In genomic region chr12:14405407-14405806, GRCh38 we compare ENCODE assay signal across 8 cellular contexts. TPM values are rescaled to one million over a fixed set of nuclear protein-coding genes. Genes with fewer than 3 reads are reported as not detected.
DNase-seq lines count a peak whose midpoint lies in the region; ATAC-seq and TF ChIP-seq lines count a peak whose summit lies in the region.
"Not testable (repeated sequence)": the region's sequence is repeated elsewhere in the genome, so short reads cannot be mapped to it uniquely, and the experiment has no call there.

No MANE protein-coding gene starts in this region.

- not testable (repeated sequence) for ATAC-seq in CD8-positive, alpha-beta T cell; T-cell (replicated peaks in 1 of 4); activated CD8-positive, alpha-beta T cell treated with anti-CD3 and anti-CD28 coated beads for 36 hours; natural killer cell treated with Interleukin-12 subunit alpha and Interleukin-12 subunit beta and Interleukin-15 and Interleukin-18, amount 100 ng/mL, for 72 hours

- H3K9me3 ChIP-seq in CD8-positive, alpha-beta T cell (ENCODE audit: low read length), result not testable (repeated sequence)
- H3K9me3 ChIP-seq in endodermal cell (ENCODE audit: control insufficient read depth, low read length), result peaks cover 22% of the 10 kb centered on the region

- DNase-seq in CD8-positive, alpha-beta T cell; T-cell; activated CD8-positive, alpha-beta T cell treated with anti-CD3 and anti-CD28 coated beads for 36 hours; endodermal cell; natural killer cell treated with Interleukin-12 subunit alpha and Interleukin-12 subunit beta and Interleukin-15 and Interleukin-18, amount 100 ng/mL, for 72 hours (ENCODE audit: low spot score): not testable (repeated sequence)

- not testable (repeated sequence) for H3K9ac ChIP-seq in endodermal cell (ENCODE audit: extremely low read depth, low read length, poor library complexity, severe bottlenecking)

- not testable (repeated sequence) for H3K9me3 Mint-ChIP-seq in CD8-positive, alpha-beta T cell; T-cell; activated CD8-positive, alpha-beta T cell treated with anti-CD3 and anti-CD28 coated beads for 36 hours; activated naive CD4-positive, alpha-beta T cell treated with anti-CD3 and anti-CD28 coated beads, Interleukin-2, amount 50 U/mL, for 24 hours; natural killer cell treated with Interleukin-12 subunit alpha and Interleukin-12 subunit beta and Interleukin-15 and Interleukin-18, amount 100 ng/mL, for 72 hours; stimulated activated naive CD8-positive, alpha-beta T cell treated with anti-CD3 and anti-CD28 coated beads, Interleukin-15, Interleukin-2, amounts not matched to agents 100 ng/mL and 50 ng/mL, for 24 hours
- peaks cover 31 to 62% (median 52%) of the 10 kb centered on the region in 5 experiments for H3K9me3 Mint-ChIP-seq in brain
- peaks cover 15% of the 10 kb centered on the region for H3K9me3 Mint-ChIP-seq in endodermal cell

- CTCF ChIA-PET in CD8-positive, alpha-beta T cell (lab: Charles Lee); T-cell (lab: Charles Lee); activated CD8-positive, alpha-beta T cell treated with anti-CD3 and anti-CD28 coated beads for 36 hours (lab: Charles Lee): not testable (repeated sequence)

- H3K36me3 Mint-ChIP-seq in CD8-positive, alpha-beta T cell, result peaks cover 23% of the 10 kb centered on the region
- H3K36me3 Mint-ChIP-seq in T-cell (peaks cover 31% of the 10 kb centered on the region), brain (peaks cover 77% of the 10 kb centered on the region), endodermal cell (ENCODE audit: low read depth) (peaks cover 43% of the 10 kb centered on the region)
- H3K36me3 Mint-ChIP-seq in activated CD8-positive, alpha-beta T cell treated with anti-CD3 and anti-CD28 coated beads for 36 hours (ENCODE audit: low read depth), result peaks cover 49% of the 10 kb centered on the region
- H3K36me3 Mint-ChIP-seq in activated naive CD4-positive, alpha-beta T cell treated with anti-CD3 and anti-CD28 coated beads, Interleukin-2, amount 50 U/mL, for 24 hours, result peaks cover 13% of the 10 kb centered on the region
- not testable (repeated sequence) for H3K36me3 Mint-ChIP-seq in natural killer cell treated with Interleukin-12 subunit alpha and Interleukin-12 subunit beta and Interleukin-15 and Interleukin-18, amount 100 ng/mL, for 72 hours
- H3K36me3 Mint-ChIP-seq in stimulated activated naive CD8-positive, alpha-beta T cell treated with anti-CD3 and anti-CD28 coated beads, Interleukin-15, Interleukin-2, amounts not matched to agents 100 ng/mL and 50 ng/mL, for 24 hours (ENCODE audit: low read depth), result peaks cover 46% of the 10 kb centered on the region

- H3K36me3 ChIP-seq in CD8-positive, alpha-beta T cell (ENCODE audit: insufficient read depth, low read length); endodermal cell (ENCODE audit: control insufficient read depth, insufficient read depth, low read length): not testable (repeated sequence)

- WGBS in endodermal cell (ENCODE audit: insufficient coverage in 1 of 2, insufficient read length in 1 of 2), 2 experiments, result 88 to 100% methylated on average over 1 to 2 of the region's 2 CpGs

- not testable (repeated sequence) for H3K4me3 ChIP-seq in CD8-positive, alpha-beta T cell (ENCODE audit: low read depth, low read length); endodermal cell (ENCODE audit: low read length)

- H3K27ac Mint-ChIP-seq in CD8-positive, alpha-beta T cell, result peak overlapping the region; percentile 60
- peak overlapping the region; percentile 66 to 82 for H3K27ac Mint-ChIP-seq in T-cell
- H3K27ac Mint-ChIP-seq in activated CD8-positive, alpha-beta T cell treated with anti-CD3 and anti-CD28 coated beads for 36 hours, result peak overlapping the region; percentile 53
- H3K27ac Mint-ChIP-seq in activated naive CD4-positive, alpha-beta T cell treated with anti-CD3 and anti-CD28 coated beads, Interleukin-2, amount 50 U/mL, for 24 hours, result peak overlapping the region; percentile 17
- peak overlapping the region in 3 of 5 experiments; percentile 38 to 96 (median 95) for H3K27ac Mint-ChIP-seq in brain
- peak overlapping the region; percentile 41 for H3K27ac Mint-ChIP-seq in endodermal cell
- H3K27ac Mint-ChIP-seq in natural killer cell treated with Interleukin-12 subunit alpha and Interleukin-12 subunit beta and Interleukin-15 and Interleukin-18, amount 100 ng/mL, for 72 hours, result peak overlapping the region; percentile 58 to 84
- H3K27ac Mint-ChIP-seq in stimulated activated naive CD8-positive, alpha-beta T cell treated with anti-CD3 and anti-CD28 coated beads, Interleukin-15, Interleukin-2, amounts not matched to agents 100 ng/mL and 50 ng/mL, for 24 hours, result peak overlapping the region; percentile 6

- H3K4me3 Mint-ChIP-seq in CD8-positive, alpha-beta T cell; T-cell; activated CD8-positive, alpha-beta T cell treated with anti-CD3 and anti-CD28 coated beads for 36 hours; activated naive CD4-positive, alpha-beta T cell treated with anti-CD3 and anti-CD28 coated beads, Interleukin-2, amount 50 U/mL, for 24 hours; brain; endodermal cell; natural killer cell treated with Interleukin-12 subunit alpha and Interleukin-12 subunit beta and Interleukin-15 and Interleukin-18, amount 100 ng/mL, for 72 hours; stimulated activated naive CD8-positive, alpha-beta T cell treated with anti-CD3 and anti-CD28 coated beads, Interleukin-15, Interleukin-2, amounts not matched to agents 100 ng/mL and 50 ng/mL, for 24 hours: not testable (repeated sequence)

- not testable (repeated sequence) for TF ChIP-seq CTCF in CD8-positive, alpha-beta T cell (IDR thresholded peaks at IDR 0.05); activated CD8-positive, alpha-beta T cell treated with anti-CD3 and anti-CD28 coated beads for 36 hours (IDR thresholded peaks at IDR 0.05); brain (conservative IDR thresholded peaks at IDR 0.05); endodermal cell (conservative IDR thresholded peaks at IDR 0.05)

- H3K4me1 ChIP-seq in CD8-positive, alpha-beta T cell (ENCODE audit: insufficient read depth, low read length), result peaks cover 77% of the 10 kb centered on the region
- H3K4me1 ChIP-seq in endodermal cell (ENCODE audit: control insufficient read depth, insufficient read depth, low read length), result not testable (repeated sequence)

- intact Hi-C loops in CD8-positive, alpha-beta T cell (cut with DNase I, micrococcal nuclease), result loop anchor here in 1 of 2 experiments (2.0 kb wide), 1 partner anchor 15 kb away; no protein-coding TSS in a partner anchor
- intact Hi-C loops in activated CD8-positive, alpha-beta T cell treated with anti-CD3 and anti-CD28 coated beads for 36 hours (cut with micrococcal nuclease), result not testable (repeated sequence)

- peaks cover 69% of the 10 kb centered on the region for H3K4me1 Mint-ChIP-seq in CD8-positive, alpha-beta T cell (ENCODE audit: low read depth)
- H3K4me1 Mint-ChIP-seq in T-cell (peaks cover 65 to 83% (median 80%) of the 10 kb centered on the region in 3 donors), brain (peaks cover 50% of the 10 kb centered on the region), endodermal cell (peaks cover 18% of the 10 kb centered on the region)
- peaks cover 77% of the 10 kb centered on the region for H3K4me1 Mint-ChIP-seq in activated CD8-positive, alpha-beta T cell treated with anti-CD3 and anti-CD28 coated beads for 36 hours (ENCODE audit: low read depth)
- peaks cover 78% of the 10 kb centered on the region for H3K4me1 Mint-ChIP-seq in activated naive CD4-positive, alpha-beta T cell treated with anti-CD3 and anti-CD28 coated beads, Interleukin-2, amount 50 U/mL, for 24 hours
- peaks cover 46 to 59% of the 10 kb centered on the region in 2 donors for H3K4me1 Mint-ChIP-seq in natural killer cell treated with Interleukin-12 subunit alpha and Interleukin-12 subunit beta and Interleukin-15 and Interleukin-18, amount 100 ng/mL, for 72 hours (ENCODE audit: low read depth in 2 of 2)
- peaks cover 82% of the 10 kb centered on the region for H3K4me1 Mint-ChIP-seq in stimulated activated naive CD8-positive, alpha-beta T cell treated with anti-CD3 and anti-CD28 coated beads, Interleukin-15, Interleukin-2, amounts not matched to agents 100 ng/mL and 50 ng/mL, for 24 hours (ENCODE audit: low read depth)

- H3K27me3 Mint-ChIP-seq in CD8-positive, alpha-beta T cell (ENCODE audit: low read depth); T-cell; activated CD8-positive, alpha-beta T cell treated with anti-CD3 and anti-CD28 coated beads for 36 hours; activated naive CD4-positive, alpha-beta T cell treated with anti-CD3 and anti-CD28 coated beads, Interleukin-2, amount 50 U/mL, for 24 hours; brain; endodermal cell (ENCODE audit: insufficient read depth); natural killer cell treated with Interleukin-12 subunit alpha and Interleukin-12 subunit beta and Interleukin-15 and Interleukin-18, amount 100 ng/mL, for 72 hours; stimulated activated naive CD8-positive, alpha-beta T cell treated with anti-CD3 and anti-CD28 coated beads, Interleukin-15, Interleukin-2, amounts not matched to agents 100 ng/mL and 50 ng/mL, for 24 hours: not testable (repeated sequence)

- H3K27me3 ChIP-seq in CD8-positive, alpha-beta T cell (ENCODE audit: insufficient read depth, low read length); endodermal cell (ENCODE audit: control insufficient read depth, insufficient read depth, low read length, poor library complexity, severe bottlenecking): not testable (repeated sequence)

- not testable (repeated sequence) for H3K27ac ChIP-seq in CD8-positive, alpha-beta T cell (ENCODE audit: low read depth, low read length); endodermal cell (ENCODE audit: low read depth, low read length)

- POLR2A ChIA-PET in CD8-positive, alpha-beta T cell (lab: Charles Lee); T-cell (lab: Charles Lee); activated CD8-positive, alpha-beta T cell treated with anti-CD3 and anti-CD28 coated beads for 36 hours (lab: Charles Lee): not testable (repeated sequence)

RNA-seq across cellular contexts. Expression of gene ATF7IP, which starts 39.9 kb away (rescaled TPM):
- 100 to 1,000 TPM; 125 to 126 TPM for total RNA-seq in CD8-positive, alpha-beta T cell
- total RNA-seq in T-cell, result 100 to 1,000 TPM; 112 to 165 (median 147) TPM
- total RNA-seq in activated CD8-positive, alpha-beta T cell treated with anti-CD3 and anti-CD28 coated beads for 36 hours, result 100 to 1,000 TPM; 101 to 107 TPM
- polyA plus RNA-seq in brain (ENCODE audit: insufficient read depth, low read depth, low replicate concordance), result 23.9 TPM
- total RNA-seq in endodermal cell, result 100 to 1,000 TPM; 174 to 222 TPM
- 71.3 TPM for polyA plus RNA-seq in endodermal cell (2013, experiment 1 of 2)
- polyA plus RNA-seq in endodermal cell (2013, experiment 2 of 2), result 71.2 TPM
- total RNA-seq in natural killer cell treated with Interleukin-12 subunit alpha and Interleukin-12 subunit beta and Interleukin-15 and Interleukin-18, amount 100 ng/mL, for 72 hours, result 100 to 1,000 TPM in 1 of 2 donors, 10 to 100 TPM in 1; 85.3 to 107 TPM

Comparison
In these comparisons a context has a peak if more than half of its experiments do, and no peak if none do; other contexts are left out.
1. H3K27ac Mint-ChIP-seq: peak in every context shown above with its lines; median percentile 95 in brain; 74 in T-cell; 71 in natural killer cell treated with Interleukin-12 subunit alpha and Interleukin-12 subunit beta and Interleukin-15 and Interleukin-18, amount 100 ng/mL, for 72 hours; 60 in CD8-positive, alpha-beta T cell; 53 in activated CD8-positive, alpha-beta T cell treated with anti-CD3 and anti-CD28 coated beads for 36 hours; 41 in endodermal cell; 17 in activated naive CD4-positive, alpha-beta T cell treated with anti-CD3 and anti-CD28 coated beads, Interleukin-2, amount 50 U/mL, for 24 hours; 6 in stimulated activated naive CD8-positive, alpha-beta T cell treated with anti-CD3 and anti-CD28 coated beads, Interleukin-15, Interleukin-2, amounts not matched to agents 100 ng/mL and 50 ng/mL, for 24 hours.